11 cellular contexts compared by ENCODE assay signal in genomic region chr14:23578560-23579310, GRCh38. TPM values are rescaled to one million over a fixed set of nuclear protein-coding genes. Genes with fewer than 3 reads are reported as not detected.
DNase-seq lines count a peak whose midpoint lies in the region; ATAC-seq, FAIRE-seq and TF ChIP-seq lines count a peak whose summit lies in the region.
"Had no signal": no experiment of that assay in that cellular context is flagged by ENCODE, and none has a peak within 500 bp of the region (broad histone marks: within the 10 kb centered on the region; RNA-seq: fewer than 3 reads in every experiment).

Gene JPH4, minus strand, starts transcription at chr14:23578790. Its CDS starts 1,337 bp downstream, at chr14:23577453.

- no peak for TF ChIP-seq POLR2A in A549 (IDR thresholded peaks at IDR 0.05; ENCODE audit: low read length)

- no peak for TF ChIP-seq EP300 in A549 (IDR thresholded peaks at IDR 0.05)

- no peak for TF ChIP-seq RAD21 in A549 (conservative IDR thresholded peaks at IDR 0.05 in 1 of 2, IDR thresholded peaks at IDR 0.05 in 1 of 2)

- H3K4me1 Mint-ChIP-seq in H9 (peaks cover 17 to 37% of the 10 kb centered on the region in 2 experiments), memory B cell (peaks cover 17% of the 10 kb centered on the region), immature natural killer cell (peaks cover 6 to 10% of the 10 kb centered on the region in 2 donors)

- no peak within 1 kb of the TSS for H2BK120ac ChIP-seq in H9 (ENCODE audit: low read depth, low read length, poor library complexity, severe bottlenecking)

- TF ChIP-seq CTCF in A549 (IDR thresholded peaks at IDR 0.05) (no peak), H9 (conservative IDR thresholded peaks at IDR 0.05) (no peak)

- H2BK15ac ChIP-seq in H9 (ENCODE audit: low read depth, low read length), result no peak within 1 kb of the TSS

- no peaks in the 10 kb centered on the region for H3K4me1 ChIP-seq in A549
- peaks cover 3% of the 10 kb centered on the region; the same call in 1 of the 2 replicates for H3K4me1 ChIP-seq in H9 (ENCODE audit: insufficient read depth, low read length)

- no peak within 1 kb of the TSS for H3K56ac ChIP-seq in H9 (ENCODE audit: insufficient read length, low read depth, low read length)

- no peaks in the 10 kb centered on the region for H3K79me2 ChIP-seq in H9 (ENCODE audit: insufficient read depth, low read length)

- no peak within 1 kb of the TSS for H3T11ph ChIP-seq in H9 (ENCODE audit: low read length)

- H3K27me3 Mint-ChIP-seq in H9 (ENCODE audit: low read depth) (peaks cover 66% of the 10 kb centered on the region), memory B cell (peaks cover 32% of the 10 kb centered on the region), immature natural killer cell (ENCODE audit: low read depth in 3 of 3) (peaks cover 12 to 25% (median 19%) of the 10 kb centered on the region in 3 donors)

- no peak within 1 kb of the TSS for H4K5ac ChIP-seq in H9 (ENCODE audit: insufficient read length, low read depth, low read length)

- no peak within 1 kb of the TSS for H2AK5ac ChIP-seq in H9 (ENCODE audit: insufficient read length, low read length)

- DNase-seq in A549 (ENCODE audit: low read depth in 1 of 2, low spot score in 1 of 2), result no peak
- peak; percentile 68 for DNase-seq in H9
- DNase-seq in anterior cingulate cortex (lab: John Stamatoyannopoulos, UW), result peak in 48 of 58 donors; percentile 20 to 89 (median 62)
- DNase-seq in memory B cell (ENCODE audit: low spot score in 2 of 2), result peak in 1 of 2 donors; percentile 9
- DNase-seq in SIG-M5 treated with dmso at 0.1 percent for 504 hours (lab: John Stamatoyannopoulos, UW; ENCODE audit: unreplicated experiment), result no peak
- no peak for DNase-seq in hepatic stellate cell (ENCODE audit: low spot score)
- DNase-seq in immature natural killer cell, result no peak
- DNase-seq: right cardiac atrium, upper lobe of right lung had no signal

- H2AFZ ChIP-seq in H9 (ENCODE audit: low read length), result no peak within 1 kb of the TSS

- H3K4ac ChIP-seq in H9 (ENCODE audit: low read depth, low read length), result no peak within 1 kb of the TSS

- H3K9me3 ChIP-seq in A549 (no peaks in the 10 kb centered on the region), H9 (ENCODE audit: control insufficient read depth, low read depth, low read length) (no peaks in the 10 kb centered on the region)
- H3K9me3 ChIP-seq: upper lobe of right lung had no signal

- H3K27me3 ChIP-seq in H9 (ENCODE audit: insufficient read depth, low read length), result peaks cover 7% of the 10 kb centered on the region; the same call in 1 of the 2 replicates

- H3K4me2 ChIP-seq in A549 (peak within 1 kb of the TSS; percentile 29; the same call in 1 of the 3 replicates), H9 (ENCODE audit: insufficient read depth, insufficient read length, low read length) (peak within 1 kb of the TSS; percentile 88)

- CTCF ChIA-PET in A549 (lab: Yijun Ruan, JAX), result interaction anchor here (0.9 to 1.8 kb wide), 4 partner anchors 9 to 20 kb away, joined by 3 to 4 read pairs (median 4); no protein-coding TSS in a partner anchor

- WGBS in A549 (ENCODE audit: missing lambda C conversion rate), result 48% methylated on average over 14 of the region's 18 CpGs
- WGBS in H9 (ENCODE audit: extremely low coverage, insufficient read length, low lambda C conversion rate), result no CpG with 5 or more reads among the region's 18 CpGs

- no peak within 1 kb of the TSS for H2BK20ac ChIP-seq in H9 (ENCODE audit: low read depth, low read length, poor library complexity, severe bottlenecking)

- no peak within 1 kb of the TSS for H3K18ac ChIP-seq in H9 (ENCODE audit: insufficient read length, low read depth, low read length)

- peaks cover 33% of the 10 kb centered on the region for H3K23me2 ChIP-seq in H9 (ENCODE audit: insufficient read length, low read depth, low read length, poor library complexity, severe bottlenecking)

- no peak within 1 kb of the TSS for H3K23ac ChIP-seq in H9 (ENCODE audit: insufficient read length, low read depth, low read length)

- H3K27ac ChIP-seq in A549 (no peak within 1 kb of the TSS; a peak in 1 of 6 replicates), H9 (ENCODE audit: insufficient read length, low read depth, low read length) (no peak within 1 kb of the TSS)
- H3K27ac ChIP-seq: upper lobe of right lung had no signal

- POLR2A ChIA-PET in A549 (lab: Yijun Ruan, JAX), result no interaction called here

- FAIRE-seq in A549 (lab: Jason Lieb, UNC), result no peak
- FAIRE-seq: endometrium had no signal

- H3K27ac Mint-ChIP-seq in H9 (peak within 1 kb of the TSS in 2 of 3 experiments; percentile 88 to 92; a peak in 5 of 7 replicates), memory B cell (peak within 1 kb of the TSS; percentile 70), immature natural killer cell (no peak within 1 kb of the TSS)

- H3K9me3 Mint-ChIP-seq in H9 (no peaks in the 10 kb centered on the region; a peak in 1 of 5 replicates), memory B cell (no peaks in the 10 kb centered on the region), immature natural killer cell (peaks cover 0 to 2% (median 0%) of the 10 kb centered on the region in 6 donors)

- H4K91ac ChIP-seq in H9 (ENCODE audit: insufficient read length, low read depth, low read length), result no peak within 1 kb of the TSS

- no peak within 1 kb of the TSS for H3K14ac ChIP-seq in H9 (ENCODE audit: insufficient read depth, low read length)

- H3K36me3 Mint-ChIP-seq in H9 (ENCODE audit: insufficient read depth in 1 of 3, low read depth in 3 of 3) (peaks cover 0 to 16% (median 9%) of the 10 kb centered on the region in 3 experiments; a peak in 5 of 7 replicates), memory B cell (no peaks in the 10 kb centered on the region), immature natural killer cell (peaks cover 0 to 2% (median 0%) of the 10 kb centered on the region in 3 donors)

- ATAC-seq in A549 (peak in 1 of 2 experiments; percentile 39; a peak in 3 of 6 replicates), memory B cell (ENCODE audit: low read depth) (no peak), HG03520 (IDR thresholded peaks at IDR 0.05; ENCODE audit: unreplicated experiment) (no peak)
- ATAC-seq: upper lobe of right lung had no signal

- no peaks in the 10 kb centered on the region for H4K20me1 ChIP-seq in H9 (ENCODE audit: control insufficient read depth, insufficient read depth, insufficient read length)

- no peak within 1 kb of the TSS for H3K4me3 ChIP-seq in A549

- H3K79me1 ChIP-seq in H9 (ENCODE audit: insufficient read depth, low read depth, low read length, poor library complexity, severe bottlenecking), result no peaks in the 10 kb centered on the region

- H4K8ac ChIP-seq in H9 (replicated peaks; ENCODE audit: insufficient read length, low read depth, low read length), result no peak within 1 kb of the TSS

- H2BK12ac ChIP-seq in H9 (ENCODE audit: insufficient read length, low read depth, low read length), result no peak within 1 kb of the TSS

- H3K9ac ChIP-seq in H9 (ENCODE audit: extremely low read depth, insufficient read length, low read length), result no peak within 1 kb of the TSS

- H3K4me3 Mint-ChIP-seq in H9 (peak within 1 kb of the TSS; percentile 57 to 93), memory B cell (no peak within 1 kb of the TSS), immature natural killer cell (peak within 1 kb of the TSS in 1 of 5 donors; percentile 3)

- H2BK5ac ChIP-seq in H9 (ENCODE audit: insufficient read length, low read length), result no peak within 1 kb of the TSS

TF ChIP-seq in A549, 52 proteins besides CTCF, POLR2A, EP300 and RAD21 (continues in another document):
- TF ChIP-seq SREBF2 (IDR thresholded peaks at IDR 0.05) (no peak), PBX3 (IDR thresholded peaks at IDR 0.05) (no peak), KDM5A (IDR thresholded peaks at IDR 0.05) (no peak), CBX2 (IDR thresholded peaks at IDR 0.05; ENCODE audit: borderline replicate concordance, low read depth) (no peak), MAZ (IDR thresholded peaks at IDR 0.05; ENCODE audit: borderline replicate concordance, low read depth, low read length) (no peak), RCOR1 (IDR thresholded peaks at IDR 0.05; ENCODE audit: low read depth, low read length) (no peak), MAFK (IDR thresholded peaks at IDR 0.05; ENCODE audit: partially characterized antibody) (no peak), BHLHE40 (IDR thresholded peaks at IDR 0.05; ENCODE audit: low read depth, low read length) (no peak), CEBPB (IDR thresholded peaks at IDR 0.05) (no peak), TP53 (CRISPR knock-in tag; IDR thresholded peaks at IDR 0.05) (no peak), HMGXB4 (CRISPR knock-in tag; IDR thresholded peaks at IDR 0.05; ENCODE audit: borderline replicate concordance) (no peak), JUNB (IDR thresholded peaks at IDR 0.05) (no peak)

RNA-seq across cellular contexts. Expression of gene JPH4, which starts in this region (rescaled TPM):
- polyA plus RNA-seq in A549 (2011; rRNA removed) (0.03 and 0.05 TPM in 2 replicates), A549 (2017; fragmentation: RNase III; extraction: RNeasy Plus Mini Kit Qiagen cat#74134 plus additional on column Dnase treatment) (0.03 TPM in 1 of 3 replicates, not detected in the others), immature natural killer cell (under 1 TPM in 1 of 3 donors, not detected in 2; 0.10 TPM)
- polyA plus RNA-seq in A549 (2012; cell fraction: cytosol; rRNA removed), result 0.01 and 0.03 TPM in 2 replicates
- 0.06 and 0.11 TPM in 2 replicates for polyA plus RNA-seq in A549 (2012; cell fraction: nucleus; rRNA removed)
- 0.04 and 0.10 TPM in 2 replicates for polyA minus RNA-seq in A549 (2011; rRNA and poly(A)+ RNA removed)
- 6.7 and 6.8 TPM in 2 replicates for total RNA-seq in H9 (2021)

Comparison
In these comparisons a context has a peak if more than half of its experiments do, and no peak if none do; other contexts are left out.
1. DNase-seq: peak in H9 (single experiment) and anterior cingulate cortex (48 of 58); none in A549 (0 of 2), SIG-M5 treated with dmso at 0.1 percent for 504 hours (single experiment), hepatic stellate cell (single experiment) and immature natural killer cell (0 of 3).
2. H3K27ac Mint-ChIP-seq: peak in H9 (2 of 3) and memory B cell (single experiment); none in immature natural killer cell (0 of 6).